2 cellular contexts compared by ENCODE assay signal in the genomic region with DNA sequence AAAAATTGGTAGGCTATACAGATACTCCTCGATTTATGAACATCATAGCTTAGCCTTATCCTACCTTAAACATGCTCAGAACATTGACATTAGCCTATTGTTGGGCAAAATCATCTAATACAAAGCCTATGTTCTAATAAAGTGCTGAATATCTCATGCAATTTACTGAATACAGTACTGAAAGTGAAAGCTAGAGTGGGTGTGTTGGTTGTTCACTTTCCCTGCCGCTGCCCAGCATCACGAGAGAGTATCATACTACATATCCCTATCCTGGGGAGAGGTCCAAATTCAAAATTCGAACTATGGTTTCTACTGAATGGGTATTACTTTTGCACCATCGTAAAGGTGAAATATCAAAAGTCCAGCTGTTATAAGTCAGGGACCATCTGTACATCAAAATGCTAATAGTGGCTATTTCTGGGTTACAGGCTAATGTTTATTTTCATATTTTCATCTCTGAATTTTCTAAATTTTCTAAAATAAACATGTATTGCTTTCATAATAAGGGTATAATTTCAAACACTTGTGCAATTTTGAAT.
TF ChIP-seq lines count a peak whose summit lies in the region.

No MANE protein-coding gene starts in this region.

TF ChIP-seq in SK-N-SH treated with all-trans-retinoic acid at 6 μM for 48 hours, 23 proteins besides CTCF, POLR2A, EP300 and RAD21:
- TF ChIP-seq CREB5 (CRISPR knock-in tag; IDR thresholded peaks at IDR 0.05; ENCODE audit: low read depth) (no peak), CSDC2 (CRISPR knock-in tag; IDR thresholded peaks at IDR 0.05) (no peak), ESRRG (CRISPR knock-in tag; IDR thresholded peaks at IDR 0.05) (no peak), ZFP3 (CRISPR knock-in tag; IDR thresholded peaks at IDR 0.05) (no peak), BACH2 (CRISPR knock-in tag; IDR thresholded peaks at IDR 0.05; ENCODE audit: borderline replicate concordance) (no peak)

TF ChIP-seq in SK-N-SH, 30 proteins besides CTCF, POLR2A, EP300 and RAD21 (continued from another document):
- no peak for TF ChIP-seq MAX (IDR thresholded peaks at IDR 0.05; ENCODE audit: low read depth)
- no peak for TF ChIP-seq FOXJ3 (CRISPR knock-in tag; IDR thresholded peaks at IDR 0.05)
- no peak for TF ChIP-seq IRF3 (IDR thresholded peaks at IDR 0.05; ENCODE audit: low read depth, low read length)
